Comparison of ENCODE assay signal across 17 cellular contexts in the genomic region with DNA sequence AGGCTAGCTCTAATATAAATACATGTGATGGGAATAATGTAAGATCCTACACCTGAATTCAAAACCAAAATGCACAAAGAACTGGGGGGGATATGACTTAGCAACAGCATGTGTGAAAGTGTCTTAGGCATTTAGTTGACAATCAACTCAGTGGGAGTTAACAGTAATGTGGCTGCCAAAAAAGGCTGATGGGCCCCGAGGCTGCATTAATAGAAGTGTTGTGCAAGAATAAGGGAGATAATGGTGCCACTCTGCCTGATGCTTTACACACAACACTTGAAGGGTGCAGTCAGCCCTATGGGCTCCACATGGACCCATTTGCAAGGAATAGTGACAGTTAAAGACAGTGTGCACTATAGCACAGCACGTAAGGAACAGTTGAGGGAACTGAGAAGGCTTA.
A peak's percentile ranks its signal among the peaks of the same experiment; 100 is the strongest.
DNase-seq lines count a peak whose midpoint lies in the region; ATAC-seq and TF ChIP-seq lines count a peak whose summit lies in the region.
"Had no signal": no experiment of that assay in that cellular context is flagged by ENCODE, and none has a peak within 500 bp of the region (broad histone marks: within the 10 kb centered on the region; RNA-seq: fewer than 3 reads in every experiment).

No MANE protein-coding gene starts in this region.

- no peak overlapping the region for H3K27ac ChIP-seq in A673 (ENCODE audit: low read depth, low read length, poor library complexity, severe bottlenecking)
- H3K27ac ChIP-seq: 22Rv1, BLaER1 had no signal

- no peaks in the 10 kb centered on the region for H3K27me3 Mint-ChIP-seq in stimulated activated memory B cell treated with anti-CD40 and anti-IgM and Interleukin-4, amounts not matched to agents 10 μg/mL and 1 μg/mL and 100 μg/mL, for 72 hours
- H3K27me3 Mint-ChIP-seq: CD4-positive, CD25-positive, alpha-beta regulatory T cell had no signal

- peaks cover 28% of the 10 kb centered on the region for H3K4me1 ChIP-seq in A673 (ENCODE audit: insufficient read depth, low read length, poor library complexity, severe bottlenecking)
- H3K4me1 ChIP-seq: BLaER1 had no signal

- DNase-seq in NCI-H1417 (lab: John Stamatoyannopoulos, UW) (peak in 2 of 3 experiments; percentile 10 to 61), NCI-H1417 treated with DMSO at 0.1 percent for 48 hours (lab: John Stamatoyannopoulos, UW) (no peak), A673 (ENCODE audit: low spot score) (peak; percentile 77), NCI-H345 treated with DMSO at 0.1 percent for 48 hours (lab: John Stamatoyannopoulos, UW; ENCODE audit: unreplicated experiment) (peak; percentile 4), epithelial cell of esophagus (ENCODE audit: low read depth) (peak; percentile 7), amygdala (lab: John Stamatoyannopoulos, UW) (no peak)
- DNase-seq: AML-193; CD4-positive, CD25-positive, alpha-beta regulatory T cell; DMS79 treated with DMSO at 0.1 percent for 48 hours; EL; GDM1; GOT3; H9 had no signal

- CTCF ChIA-PET in A673 (lab: Charles Lee) = no interaction called here

- no peak overlapping the region for H3K4me3 ChIP-seq in A673 (ENCODE audit: low read depth, low read length, poor library complexity, severe bottlenecking)
- no peak overlapping the region for H3K4me3 ChIP-seq in epithelial cell of esophagus (ENCODE audit: low read length)
- H3K4me3 ChIP-seq: BLaER1 had no signal

- H3K27ac Mint-ChIP-seq in stimulated activated memory B cell treated with anti-CD40 and anti-IgM and Interleukin-4, amounts not matched to agents 10 μg/mL and 1 μg/mL and 100 μg/mL, for 72 hours = no peak overlapping the region
- H3K27ac Mint-ChIP-seq: CD4-positive, CD25-positive, alpha-beta regulatory T cell; H9 had no signal

- TF ChIP-seq CTCF in A673 (conservative IDR thresholded peaks at IDR 0.05; ENCODE audit: low read depth, low read length) = no peak
- no peak for TF ChIP-seq CTCF in epithelial cell of esophagus (IDR thresholded peaks at IDR 0.05; ENCODE audit: insufficient read depth, low read depth, low read length, missing control alignments)

- H3K4me1 Mint-ChIP-seq in stimulated activated memory B cell treated with anti-CD40 and anti-IgM and Interleukin-4, amounts not matched to agents 10 μg/mL and 1 μg/mL and 100 μg/mL, for 72 hours = no peaks in the 10 kb centered on the region
- H3K4me1 Mint-ChIP-seq: CD4-positive, CD25-positive, alpha-beta regulatory T cell; H9 had no signal

- H3K4me3 Mint-ChIP-seq in stimulated activated memory B cell treated with anti-CD40 and anti-IgM and Interleukin-4, amounts not matched to agents 10 μg/mL and 1 μg/mL and 100 μg/mL, for 72 hours = no peak overlapping the region
- H3K4me3 Mint-ChIP-seq: CD4-positive, CD25-positive, alpha-beta regulatory T cell; H9 had no signal

- ATAC-seq in stimulated activated memory B cell treated with anti-CD40 and anti-IgM and Interleukin-4, amounts not matched to agents 10 μg/mL and 1 μg/mL and 100 μg/mL, for 72 hours = no peak
- no peak for ATAC-seq in HG03520 (IDR thresholded peaks at IDR 0.05; ENCODE audit: unreplicated experiment)

- H3K27me3 ChIP-seq in A673 (replicated peaks; ENCODE audit: insufficient read depth, low read depth, low read length, poor library complexity) = no peaks in the 10 kb centered on the region
- H3K27me3 ChIP-seq: BLaER1 had no signal

- no peaks in the 10 kb centered on the region for H3K9me3 Mint-ChIP-seq in stimulated activated memory B cell treated with anti-CD40 and anti-IgM and Interleukin-4, amounts not matched to agents 10 μg/mL and 1 μg/mL and 100 μg/mL, for 72 hours
- H3K9me3 Mint-ChIP-seq: H9 had no signal

- POLR2A ChIA-PET in A673 (lab: Charles Lee; ENCODE audit: low non-redundant PET) = no interaction called here

- BruUV-seq in A673 (replicated peaks; lab: Mats Ljungman, UMichigan) = no TSS peak

- intact Hi-C loops in A673 (cut with micrococcal nuclease; ENCODE audit: unreplicated experiment) = no loop called here

- H3K36me3 ChIP-seq in A673 (ENCODE audit: insufficient read depth, low read length, poor library complexity, severe bottlenecking) = no peaks in the 10 kb centered on the region
- H3K36me3 ChIP-seq: BLaER1 had no signal

- H3K9me3 ChIP-seq in A673 (ENCODE audit: low read depth, low read length, poor library complexity, severe bottlenecking) = no peaks in the 10 kb centered on the region
- H3K9me3 ChIP-seq: BLaER1 had no signal

- H3K36me3 Mint-ChIP-seq in stimulated activated memory B cell treated with anti-CD40 and anti-IgM and Interleukin-4, amounts not matched to agents 10 μg/mL and 1 μg/mL and 100 μg/mL, for 72 hours = no peaks in the 10 kb centered on the region
- H3K36me3 Mint-ChIP-seq: CD4-positive, CD25-positive, alpha-beta regulatory T cell had no signal

Comparison
In these comparisons a context has a peak if more than half of its experiments do, and no peak if none do; other contexts are left out.
1. DNase-seq: peak in NCI-H1417 (2 of 3), A673 (single experiment), NCI-H345 treated with DMSO at 0.1 percent for 48 hours (single experiment) and epithelial cell of esophagus (single experiment); none in NCI-H1417 treated with DMSO at 0.1 percent for 48 hours (single experiment) and amygdala (0 of 56).